1 cellular context compared by ENCODE assay signal in the genomic region with DNA sequence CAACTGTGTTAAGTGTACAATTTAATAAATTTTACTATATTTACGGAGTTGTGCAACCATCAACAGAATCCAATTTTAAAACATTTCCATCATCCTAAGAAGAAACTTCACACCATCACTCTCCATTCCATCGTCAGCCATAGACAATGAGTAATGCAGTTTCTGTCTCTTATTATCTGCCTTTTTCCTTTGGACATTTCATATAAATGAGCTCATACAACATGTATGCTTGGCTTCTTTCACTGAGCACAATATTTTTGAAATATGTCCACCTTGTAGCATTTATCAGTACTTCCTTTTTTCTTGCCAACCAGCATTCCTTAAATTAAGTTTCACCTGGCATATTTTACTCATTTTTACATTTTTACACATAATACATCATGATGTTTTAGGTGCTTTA.
TF ChIP-seq lines count a peak whose summit lies in the region.

No MANE protein-coding gene starts in this region.

TF ChIP-seq in IMR-90, 13 proteins besides CTCF, POLR2A, EP300 and RAD21:
- 0 out of 2 replicates have a peak, but pooled peaks have one; percentile 19 for TF ChIP-seq CEBPB (IDR thresholded peaks at IDR 0.05; ENCODE audit: low read depth, low read length)
- TF ChIP-seq BHLHE40 (IDR thresholded peaks at IDR 0.05; ENCODE audit: low read depth, low read length): no peak
